In the genomic region with DNA sequence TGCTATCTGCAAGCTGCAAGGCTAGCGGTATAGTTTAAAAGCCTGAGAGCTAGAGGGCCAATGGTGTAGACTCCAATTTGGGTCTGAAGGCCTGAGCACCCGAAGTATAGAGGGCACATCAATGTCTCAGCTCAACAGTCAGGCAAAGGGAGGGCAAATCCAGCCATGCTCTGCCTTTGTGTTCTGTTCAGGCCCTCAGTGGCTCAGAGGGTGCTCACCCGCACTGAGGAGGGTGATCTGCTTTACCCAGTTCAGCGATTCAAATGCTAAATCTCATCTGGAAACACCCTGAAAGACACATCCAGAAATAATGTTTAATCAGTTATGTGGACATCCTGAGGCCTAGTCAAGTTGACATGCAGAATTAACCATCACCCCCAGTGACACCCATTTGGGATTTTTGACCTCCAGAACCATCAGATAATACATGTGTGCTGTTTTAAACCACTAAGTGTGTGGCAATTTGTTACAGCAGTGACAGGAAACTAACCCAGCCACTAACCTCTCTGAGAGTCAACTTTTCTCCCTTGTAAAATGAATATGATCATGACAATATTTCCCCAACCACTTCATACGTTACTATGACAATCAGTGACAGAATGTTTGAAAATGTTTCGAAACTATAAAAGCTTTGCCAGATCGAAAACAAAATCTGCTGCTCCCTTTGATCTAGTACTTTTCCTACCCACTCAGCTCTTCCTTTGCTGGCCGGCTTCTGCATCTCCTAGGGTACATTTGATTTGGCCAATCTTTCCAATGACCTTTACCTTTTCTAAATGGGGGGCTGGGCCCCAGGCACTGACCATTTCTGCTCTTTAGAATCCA, we compare ENCODE assay signal across 13 cellular contexts. TPM values are rescaled to one million over a fixed set of nuclear protein-coding genes. Genes with fewer than 3 reads are reported as not detected.
DNase-seq lines count a peak whose midpoint lies in the region; ATAC-seq and TF ChIP-seq lines count a peak whose summit lies in the region.
"Had no signal": no experiment of that assay in that cellular context is flagged by ENCODE, and none has a peak within 500 bp of the region (broad histone marks: within the 10 kb centered on the region; RNA-seq: fewer than 3 reads in every experiment).

No MANE protein-coding gene starts in this region.

- no peaks in the 10 kb centered on the region for H3K36me3 ChIP-seq in BE2C
- H3K36me3 ChIP-seq: upper lobe of left lung had no signal

- no peak overlapping the region for H3K4me3 ChIP-seq in BE2C (ENCODE audit: low read depth, low read length)
- H3K4me3 ChIP-seq: GM23248, upper lobe of left lung had no signal

- ATAC-seq in central memory CD8-positive, alpha-beta T cell (replicated peaks; ENCODE audit: extremely low read depth, poor library complexity, severe bottlenecking): peak; percentile 90
- no peak for ATAC-seq in GM21576 (IDR thresholded peaks at IDR 0.05; ENCODE audit: unreplicated experiment)

- no peaks in the 10 kb centered on the region for H3K9me3 Mint-ChIP-seq in central memory CD8-positive, alpha-beta T cell
- no peaks in the 10 kb centered on the region for H3K9me3 Mint-ChIP-seq in stimulated activated naive CD8-positive, alpha-beta T cell treated with anti-CD3 and anti-CD28 coated beads, Interleukin-15, Interleukin-2, amounts not matched to agents 100 ng/mL and 50 ng/mL, for 24 hours

- H3K4me1 Mint-ChIP-seq in central memory CD8-positive, alpha-beta T cell: peaks cover 8% of the 10 kb centered on the region
- peaks cover 43% of the 10 kb centered on the region for H3K4me1 Mint-ChIP-seq in stimulated activated naive CD8-positive, alpha-beta T cell treated with anti-CD3 and anti-CD28 coated beads, Interleukin-15, Interleukin-2, amounts not matched to agents 100 ng/mL and 50 ng/mL, for 24 hours (ENCODE audit: low read depth)

- H3K9me3 ChIP-seq in BE2C: no peaks in the 10 kb centered on the region
- H3K9me3 ChIP-seq: upper lobe of left lung had no signal

- H3K27me3 Mint-ChIP-seq in central memory CD8-positive, alpha-beta T cell: no peaks in the 10 kb centered on the region
- H3K27me3 Mint-ChIP-seq in stimulated activated naive CD8-positive, alpha-beta T cell treated with anti-CD3 and anti-CD28 coated beads, Interleukin-15, Interleukin-2, amounts not matched to agents 100 ng/mL and 50 ng/mL, for 24 hours: no peaks in the 10 kb centered on the region

- TF ChIP-seq CTCF in BE2C (IDR thresholded peaks at IDR 0.05; ENCODE audit: low read depth, low read length): no peak

- H3K36me3 Mint-ChIP-seq in central memory CD8-positive, alpha-beta T cell (ENCODE audit: insufficient read depth): peaks cover 3% of the 10 kb centered on the region
- H3K36me3 Mint-ChIP-seq in stimulated activated naive CD8-positive, alpha-beta T cell treated with anti-CD3 and anti-CD28 coated beads, Interleukin-15, Interleukin-2, amounts not matched to agents 100 ng/mL and 50 ng/mL, for 24 hours (ENCODE audit: low read depth): no peaks in the 10 kb centered on the region

- H3K27me3 ChIP-seq in BE2C: no peaks in the 10 kb centered on the region
- H3K27me3 ChIP-seq: upper lobe of left lung had no signal

- no peaks in the 10 kb centered on the region for H3K4me1 ChIP-seq in BE2C

- DNase-seq in activated CD4-positive, alpha-beta T cell treated with anti-CD3 and anti-CD28 coated beads for 4 hours: peak; percentile 11 to 12
- no peak for DNase-seq in activated CD4-positive, alpha-beta T cell treated with anti-CD3 and anti-CD28 coated beads for 1 hour
- DNase-seq in T-helper 22 cell (ENCODE audit: low read depth) (peak; percentile 16), BE2C (no peak), OCI-M2 (lab: John Stamatoyannopoulos, UW; ENCODE audit: unreplicated experiment) (no peak)
- DNase-seq in central memory CD8-positive, alpha-beta T cell (ENCODE audit: low spot score in 2 of 2): peak in 1 of 2 donors; percentile 32
- DNase-seq: GM23248, kidney glomerular epithelial cell, NCI-H2227 treated with DMSO at 0.1 percent for 48 hours, SHP77 treated with DMSO at 0.1 percent for 48 hours, upper lobe of left lung had no signal

- peak overlapping the region; percentile 40 for H3K4me3 Mint-ChIP-seq in central memory CD8-positive, alpha-beta T cell
- peak overlapping the region; percentile 55 for H3K4me3 Mint-ChIP-seq in stimulated activated naive CD8-positive, alpha-beta T cell treated with anti-CD3 and anti-CD28 coated beads, Interleukin-15, Interleukin-2, amounts not matched to agents 100 ng/mL and 50 ng/mL, for 24 hours

- peak overlapping the region; percentile 95 for H3K27ac Mint-ChIP-seq in central memory CD8-positive, alpha-beta T cell (ENCODE audit: low read depth)
- H3K27ac Mint-ChIP-seq in stimulated activated naive CD8-positive, alpha-beta T cell treated with anti-CD3 and anti-CD28 coated beads, Interleukin-15, Interleukin-2, amounts not matched to agents 100 ng/mL and 50 ng/mL, for 24 hours: peak overlapping the region; percentile 93

RNA-seq across cellular contexts. Expression of gene TBL1X, which starts 8.4 kb away (rescaled TPM):
- polyA plus RNA-seq in BE2C (2012; ENCODE audit: insufficient read depth, insufficient read length, low read depth): 14.1 TPM

Comparison
In these comparisons a context has a peak if more than half of its experiments do, and no peak if none do; other contexts are left out.
1. DNase-seq: peak in activated CD4-positive, alpha-beta T cell treated with anti-CD3 and anti-CD28 coated beads for 4 hours (2 of 2) and T-helper 22 cell (single experiment); none in activated CD4-positive, alpha-beta T cell treated with anti-CD3 and anti-CD28 coated beads for 1 hour (single experiment), BE2C (single experiment) and OCI-M2 (single experiment).